In the genomic region with DNA sequence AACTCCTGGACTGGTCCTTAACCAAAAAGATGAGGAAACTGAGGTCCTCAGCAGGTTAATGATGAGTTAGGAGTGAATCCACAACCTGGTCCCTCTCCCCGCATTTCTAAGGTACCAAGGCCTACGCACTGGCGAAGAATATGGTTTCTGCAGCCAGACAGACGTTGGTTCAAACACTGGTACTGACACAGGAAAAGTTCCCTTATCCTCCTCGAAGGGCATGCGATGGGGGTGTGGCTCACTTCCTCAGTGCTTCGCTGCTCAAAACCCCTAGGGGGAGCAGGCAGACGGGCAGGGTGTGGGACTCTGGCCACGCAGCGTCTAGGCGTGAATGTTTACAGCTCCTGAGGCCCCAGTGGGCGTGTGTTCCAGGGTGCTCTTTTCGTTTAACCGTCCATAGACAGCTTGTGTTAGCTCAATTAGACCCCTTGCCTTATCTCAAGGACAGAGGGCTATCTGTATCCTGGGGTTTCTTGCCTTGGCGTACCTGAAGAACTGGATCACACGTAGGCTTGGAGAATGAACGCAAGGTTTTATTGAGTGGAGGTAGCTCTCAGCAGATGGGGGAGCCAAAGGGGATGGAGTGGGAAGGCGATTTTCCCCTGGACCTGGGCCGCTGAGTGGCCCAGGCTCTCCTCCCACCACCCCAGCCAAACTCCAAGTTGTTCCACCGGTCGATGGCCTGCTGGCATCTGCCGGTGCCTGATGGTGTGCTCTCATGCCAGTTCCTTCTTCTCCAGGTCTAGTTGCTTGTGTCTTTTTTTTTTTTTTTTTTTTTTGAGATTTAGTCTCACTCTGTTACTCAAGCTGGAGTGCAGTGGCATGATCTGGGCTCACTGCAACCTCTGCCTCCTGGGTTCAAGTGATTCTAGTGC, we compare ENCODE assay signal across 8 cellular contexts. TPM values are rescaled to one million over a fixed set of nuclear protein-coding genes. Genes with fewer than 3 reads are reported as not detected.
DNase-seq lines count a peak whose midpoint lies in the region; ATAC-seq and TF ChIP-seq lines count a peak whose summit lies in the region.

No MANE protein-coding gene starts in this region.

- peak overlapping the region; percentile 49 for H3K27ac Mint-ChIP-seq in activated CD8-positive, alpha-beta memory T cell treated with anti-CD3 and anti-CD28 coated beads, Interleukin-2, amount 10 ng/mL, durations not matched to agents 7 days and 5 days

- 59 to 68% methylated on average over 16 to 17 of the region's 22 CpGs for WGBS in esophagus squamous epithelium, 2 donors
- WGBS in upper lobe of left lung, 2 donors: 43 to 54% methylated on average over 16 to 22 of the region's 22 CpGs

- H3K36me3 ChIP-seq in esophagus squamous epithelium: no peaks in the 10 kb centered on the region
- no peaks in the 10 kb centered on the region for H3K36me3 ChIP-seq in osteoblast (ENCODE audit: insufficient read depth, low read length)
- no peaks in the 10 kb centered on the region for H3K36me3 ChIP-seq in upper lobe of left lung

- no peaks in the 10 kb centered on the region for H3K27me3 ChIP-seq in esophagus squamous epithelium
- no peaks in the 10 kb centered on the region for H3K27me3 ChIP-seq in osteoblast (ENCODE audit: insufficient read depth, low read length)
- no peaks in the 10 kb centered on the region for H3K27me3 ChIP-seq in upper lobe of left lung

- TF ChIP-seq CTCF in GM12864 (IDR thresholded peaks at IDR 0.05; ENCODE audit: low read depth, low read length, missing control alignments) (peak; percentile 94), esophagus squamous epithelium (IDR thresholded peaks at IDR 0.05) (peak; percentile 59 to 84 (median 73)), osteoblast (IDR thresholded peaks at IDR 0.05; ENCODE audit: extremely low read depth, low read depth, low read length) (peak; percentile 77), upper lobe of left lung (IDR thresholded peaks at IDR 0.05) (peak; percentile 70 to 92 (median 80))

- H3K27me3 Mint-ChIP-seq in activated CD8-positive, alpha-beta memory T cell treated with anti-CD3 and anti-CD28 coated beads, Interleukin-2, amount 10 ng/mL, durations not matched to agents 7 days and 5 days: no peaks in the 10 kb centered on the region

- H3K27ac ChIP-seq in esophagus squamous epithelium (no peak overlapping the region), osteoblast (ENCODE audit: low read depth, low read length) (no peak overlapping the region), upper lobe of left lung (peak overlapping the region in 1 of 4 donors; percentile 6)

- H3K36me3 Mint-ChIP-seq in activated CD8-positive, alpha-beta memory T cell treated with anti-CD3 and anti-CD28 coated beads, Interleukin-2, amount 10 ng/mL, durations not matched to agents 7 days and 5 days: peaks cover 1% of the 10 kb centered on the region

- no peaks in the 10 kb centered on the region for H3K9me3 ChIP-seq in esophagus squamous epithelium
- H3K9me3 ChIP-seq in osteoblast (ENCODE audit: low read depth, low read length): no peaks in the 10 kb centered on the region
- H3K9me3 ChIP-seq in upper lobe of left lung: no peaks in the 10 kb centered on the region

- H3K4me1 Mint-ChIP-seq in activated CD8-positive, alpha-beta memory T cell treated with anti-CD3 and anti-CD28 coated beads, Interleukin-2, amount 10 ng/mL, durations not matched to agents 7 days and 5 days: peaks cover 54% of the 10 kb centered on the region

- no peak for TF ChIP-seq POLR2A in esophagus squamous epithelium (IDR thresholded peaks at IDR 0.05)
- TF ChIP-seq POLR2A in upper lobe of left lung (IDR thresholded peaks at IDR 0.05): no peak

- no peak for TF ChIP-seq EP300 in upper lobe of left lung (IDR thresholded peaks at IDR 0.05)

- H3K4me1 ChIP-seq in esophagus squamous epithelium: peaks cover 14 to 42% (median 19%) of the 10 kb centered on the region in 3 donors
- H3K4me1 ChIP-seq in osteoblast (ENCODE audit: insufficient read depth, low read length): peaks cover 9% of the 10 kb centered on the region
- H3K4me1 ChIP-seq in upper lobe of left lung: peaks cover 14 to 31% (median 16%) of the 10 kb centered on the region in 4 donors

- ATAC-seq in HG02678 (IDR thresholded peaks at IDR 0.05; ENCODE audit: unreplicated experiment): peak; percentile 64
- ATAC-seq in activated CD8-positive, alpha-beta memory T cell treated with anti-CD3 and anti-CD28 coated beads, Interleukin-2, amount 10 ng/mL, durations not matched to agents 7 days and 5 days: peak; percentile 100
- ATAC-seq in upper lobe of left lung (ENCODE audit: low FRiP score in 2 of 2): peak; percentile 91
- ATAC-seq in HG03025 (IDR thresholded peaks at IDR 0.05; ENCODE audit: low FRiP score, unreplicated experiment): no peak

- no peaks in the 10 kb centered on the region for H4K20me1 ChIP-seq in osteoblast (ENCODE audit: insufficient read depth, low read length)

- DNase-seq in GM12864 (ENCODE audit: low read depth) (peak; percentile 50), NOMO-1 treated with DMSO at 0.1 percent for 48 hours (lab: John Stamatoyannopoulos, UW; ENCODE audit: unreplicated experiment) (peak; percentile 88), esophagus squamous epithelium (lab: John Stamatoyannopoulos, UW) (no peak), osteoblast (ENCODE audit: insufficient read length, low spot score, missing footprints) (no peak), upper lobe of left lung (peak; percentile 48 to 89)
- DNase-seq in activated CD8-positive, alpha-beta memory T cell treated with anti-CD3 and anti-CD28 coated beads, Interleukin-2, amount 10 ng/mL, durations not matched to agents 7 days and 5 days: peak; percentile 88

- no peak overlapping the region for H3K4me2 ChIP-seq in osteoblast (ENCODE audit: insufficient read depth, low read length)

- intact Hi-C loops in esophagus squamous epithelium (cut with DNase I): loop anchor here (5.0 kb wide), 1 partner anchor 99 kb away; no protein-coding TSS in a partner anchor

- H3K4me3 ChIP-seq in GM12864 (ENCODE audit: low read depth, low read length) (no peak overlapping the region), esophagus squamous epithelium (no peak overlapping the region), osteoblast (ENCODE audit: insufficient read depth, low read length) (no peak overlapping the region), upper lobe of left lung (no peak overlapping the region)

- no peaks in the 10 kb centered on the region for H3K79me2 ChIP-seq in osteoblast (ENCODE audit: insufficient read depth, low read length)

- no peaks in the 10 kb centered on the region for H3K9me3 Mint-ChIP-seq in activated CD8-positive, alpha-beta memory T cell treated with anti-CD3 and anti-CD28 coated beads, Interleukin-2, amount 10 ng/mL, durations not matched to agents 7 days and 5 days (ENCODE audit: low read depth)

- CTCF ChIA-PET in activated CD8-positive, alpha-beta memory T cell treated with anti-CD3 and anti-CD28 coated beads, Interleukin-2, amount 10 ng/mL, durations not matched to agents 7 days and 5 days (lab: Charles Lee): interaction anchor here (0.7 to 4.0 kb wide), 24 partner anchors 9 to 290 kb away, joined by 3 to 25 read pairs (median 5); a partner anchor contains a TSS

- H2AFZ ChIP-seq in osteoblast (ENCODE audit: low read length): peak overlapping the region; percentile 79

- no peak overlapping the region for H3K4me3 Mint-ChIP-seq in activated CD8-positive, alpha-beta memory T cell treated with anti-CD3 and anti-CD28 coated beads, Interleukin-2, amount 10 ng/mL, durations not matched to agents 7 days and 5 days

RNA-seq across cellular contexts. Expression of a gene that starts 31.8 kb away (rescaled TPM):
- total RNA-seq in activated CD8-positive, alpha-beta memory T cell treated with anti-CD3 and anti-CD28 coated beads, Interleukin-2, amount 10 ng/mL, durations not matched to agents 7 days and 5 days: 10 to 100 TPM; 62.5 to 74.7 TPM
- total RNA-seq in esophagus squamous epithelium (10 to 100 TPM; 23.6 to 30.6 (median 29.0) TPM), osteoblast (27.4 and 28.6 TPM in 2 replicates), upper lobe of left lung (100 to 1,000 TPM in 3 of 6 donors, 10 to 100 TPM in 3; 75.1 to 137 (median 96.1) TPM)

Comparison
In these comparisons a context has a peak if more than half of its experiments do, and no peak if none do; other contexts are left out.
1. DNase-seq: peak in GM12864 (single experiment), NOMO-1 treated with DMSO at 0.1 percent for 48 hours (single experiment), activated CD8-positive, alpha-beta memory T cell treated with anti-CD3 and anti-CD28 coated beads, Interleukin-2, amount 10 ng/mL, durations not matched to agents 7 days and 5 days (single experiment) and upper lobe of left lung (2 of 2); none in esophagus squamous epithelium (single experiment) and osteoblast (single experiment).
2. Peak in every context shown above with its lines, with median percentiles within 50 percentile points of each other: CTCF ChIP-seq.